Comparison of ENCODE assay signal across 8 cellular contexts in the genomic region with DNA sequence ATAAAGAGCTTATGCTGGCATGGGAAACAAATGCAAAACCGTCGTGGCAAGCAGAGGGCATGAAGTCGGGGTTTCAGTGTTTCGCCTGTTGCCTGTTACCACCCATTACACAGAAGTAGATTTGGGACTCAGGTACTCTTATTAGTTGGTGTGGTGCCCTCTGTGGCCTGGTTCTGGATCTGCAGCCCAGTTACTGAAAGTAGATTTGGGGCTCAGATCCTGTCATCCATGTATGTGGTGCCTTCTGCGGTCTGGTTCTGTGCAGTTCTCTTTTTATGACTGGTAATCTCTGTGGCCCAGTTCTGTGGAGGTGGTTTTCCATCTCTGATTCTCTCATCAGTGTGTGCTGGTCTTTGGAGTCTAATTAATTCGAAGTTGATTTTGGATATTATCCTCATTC. TPM values are rescaled to one million over a fixed set of nuclear protein-coding genes. Genes with fewer than 3 reads are reported as not detected.
A peak's percentile ranks its signal among the peaks of the same experiment; 100 is the strongest.
DNase-seq lines count a peak whose midpoint lies in the region; ATAC-seq and TF ChIP-seq lines count a peak whose summit lies in the region.

No MANE protein-coding gene starts in this region.

- peak; percentile 70 for ATAC-seq in HCT116

- H3K4me2 ChIP-seq in HCT116 (ENCODE audit: low read length), result no peak overlapping the region

- H3K36me3 ChIP-seq in HCT116 (ENCODE audit: control insufficient read depth in 1 of 2, insufficient read depth in 2 of 2, low read length in 2 of 2) (no peaks in the 10 kb centered on the region; a peak in 1 of 4 replicates), brain microvascular endothelial cell (replicated peaks) (no peaks in the 10 kb centered on the region)

- TF ChIP-seq CTCF in HCT116 (IDR thresholded peaks at IDR 0.05 in 2 of 3, conservative IDR thresholded peaks at IDR 0.05 in 1 of 3; ENCODE audit: borderline replicate concordance in 1 of 3, insufficient read depth in 1 of 3, low read depth in 2 of 3, low read length in 2 of 3) (peak; percentile 15 to 65 (median 52); a peak in 5 of 6 replicates), brain microvascular endothelial cell (IDR thresholded peaks at IDR 0.05; ENCODE audit: low read depth, low read length, missing control alignments) (peak; percentile 66), neural crest cell (conservative IDR thresholded peaks at IDR 0.05) (peak; percentile 41)

- CTCF ChIA-PET in HCT116 (lab: Charles Lee), result no interaction called here

- no peaks in the 10 kb centered on the region for H3K4me1 Mint-ChIP-seq in neural crest cell

- no peak for TF ChIP-seq POLR2A in HCT116 (IDR thresholded peaks at IDR 0.05; ENCODE audit: borderline replicate concordance, extremely low read depth, insufficient read depth, insufficient read length)

- H3K27me3 Mint-ChIP-seq in neural crest cell (ENCODE audit: low read depth), result no peaks in the 10 kb centered on the region

- H4K20me1 ChIP-seq in HCT116 (ENCODE audit: insufficient read depth), result peaks cover 3% of the 10 kb centered on the region; the same call in 1 of the 2 replicates

- in situ Hi-C loops in brain microvascular endothelial cell (cut with HindIII; ENCODE audit: low pct_ligation_motif_present, low sequenced_read_pairs), result no loop called here

- no TSS peak for BruUV-seq in HCT116 (replicated peaks; lab: Mats Ljungman, UMichigan)

- H3K4me3 Mint-ChIP-seq in neural crest cell, result no peak overlapping the region

- no peaks in the 10 kb centered on the region for H3K4me1 ChIP-seq in HCT116 (ENCODE audit: control insufficient read depth in 1 of 2, insufficient read depth in 2 of 2, low read length in 2 of 2)

- H3K9ac ChIP-seq in HCT116 (ENCODE audit: low read length), result no peak overlapping the region

- intact Hi-C loops in HCT116 (cut with micrococcal nuclease), result no loop called here

- POLR2A ChIA-PET in HCT116 (lab: Charles Lee), result no interaction called here

- RAD21 ChIA-PET in HCT116 (lab: Charles Lee; ENCODE audit: low non-redundant PET in 1 of 2, low total read pairs in 2 of 2, uncharacterized antibody in 2 of 2, unreplicated experiment in 2 of 2), result no interaction called here

- H3K9me2 ChIP-seq in HCT116 (ENCODE audit: insufficient read depth), result no peaks in the 10 kb centered on the region

- H3K27me3 ChIP-seq in HCT116 (ENCODE audit: insufficient read depth, low read length), result no peaks in the 10 kb centered on the region
- H3K27me3 ChIP-seq in brain microvascular endothelial cell (replicated peaks), result no peaks in the 10 kb centered on the region

- no peaks in the 10 kb centered on the region for H3K79me2 ChIP-seq in HCT116 (ENCODE audit: insufficient read depth, low read length)

- H3K27ac Mint-ChIP-seq in neural crest cell (ENCODE audit: unreplicated experiment), result no peak overlapping the region

- no peak overlapping the region for H2AFZ ChIP-seq in HCT116 (ENCODE audit: low read depth, low read length, poor library complexity, severe bottlenecking)

- no peaks in the 10 kb centered on the region for H3K9me3 Mint-ChIP-seq in neural crest cell

- peak; percentile 46; the same call in 1 of the 2 replicates for TF ChIP-seq RAD21 in HCT116 (IDR thresholded peaks at IDR 0.05; ENCODE audit: low read depth)

- H3K4me3 ChIP-seq in HCT116 (replicated peaks in 1 of 2; ENCODE audit: low read depth in 1 of 2, low read length in 2 of 2) (no peak overlapping the region), brain microvascular endothelial cell (ENCODE audit: low read depth, low read length) (no peak overlapping the region)

- no peaks in the 10 kb centered on the region for H3K9me3 ChIP-seq in HCT116 (ENCODE audit: control insufficient read depth in 1 of 2, insufficient read depth in 1 of 2, low read depth in 1 of 2, low read length in 2 of 2)

- peaks cover 3% of the 10 kb centered on the region for H3K36me3 Mint-ChIP-seq in neural crest cell (ENCODE audit: low read depth)

- H3K27ac ChIP-seq in HCT116 (ENCODE audit: low read depth, low read length) (no peak overlapping the region), brain microvascular endothelial cell (no peak overlapping the region)

- DNase-seq in activated naive CD4-positive, alpha-beta T cell treated with Interleukin-2 at 50 U/mL for 16 hours, result peak; percentile 55
- DNase-seq in activated naive CD4-positive, alpha-beta T cell (lab: John Stamatoyannopoulos, UW), result no peak
- no peak for DNase-seq in HCT116 (ENCODE audit: low read depth, low spot score)
- DNase-seq in NCI-H526 treated with DMSO at 0.1 percent for 48 hours (lab: John Stamatoyannopoulos, UW), result peak; percentile 4
- DNase-seq in brain microvascular endothelial cell, result no peak
- DNase-seq in neural crest cell (ENCODE audit: low read depth, low spot score), result no peak
- DNase-seq in midbrain (lab: John Stamatoyannopoulos, UW), result no peak
- DNase-seq in HK-2 (ENCODE audit: unreplicated experiment), result no peak

TF ChIP-seq in HCT116, 20 proteins besides CTCF, POLR2A, EP300 and RAD21:
- TF ChIP-seq SIN3A (IDR thresholded peaks at IDR 0.05; ENCODE audit: low read depth), result no peak
- TF ChIP-seq POLR2AphosphoS5 (IDR thresholded peaks at IDR 0.05; ENCODE audit: low read depth, low read length), result 0 out of 2 replicates have a peak, but pooled peaks have one; percentile 28
- TF ChIP-seq FOSL1 (IDR thresholded peaks at IDR 0.05; ENCODE audit: low read depth), result no peak
- TF ChIP-seq ZFX (IDR thresholded peaks at IDR 0.05), result no peak
TF ChIP-seq in HCT116: peak in this region for 1.

RNA-seq across cellular contexts. Expression of gene ADNP2, which starts 45.2 kb away (rescaled TPM):
- total RNA-seq in HCT116 (2021; ENCODE audit: unreplicated experiment), result 45.4 TPM
- 24.0 and 27.1 TPM in 2 replicates for polyA plus RNA-seq in HCT116 (2012)
- 42.6 and 44.0 TPM in 2 replicates for total RNA-seq in neural crest cell

Comparison
In these comparisons a context has a peak if more than half of its experiments do, and no peak if none do; other contexts are left out.
1. DNase-seq: peak in activated naive CD4-positive, alpha-beta T cell treated with Interleukin-2 at 50 U/mL for 16 hours (single experiment) and NCI-H526 treated with DMSO at 0.1 percent for 48 hours (single experiment); none in activated naive CD4-positive, alpha-beta T cell (0 of 4), HCT116 (single experiment), brain microvascular endothelial cell (single experiment), neural crest cell (single experiment), midbrain (single experiment) and HK-2 (single experiment).
2. Peak in every context shown above with its lines, with median percentiles within 50 percentile points of each other: CTCF ChIP-seq.